ENCODE assay signal across 24 cellular contexts in genomic region chr5:67417839-67418238, GRCh38.
"Had no signal": no experiment of that assay in that cellular context is flagged by ENCODE, and none has a peak within 500 bp of the region (broad histone marks: within the 10 kb centered on the region; RNA-seq: fewer than 3 reads in every experiment).

No MANE protein-coding gene starts in this region.

- H3K36me3 Mint-ChIP-seq: naive B cell had no signal

- H3K4me3 Mint-ChIP-seq: dendritic cell treated with granulocyte-macrophage colony-stimulating factor and Interleukin-4, amounts not matched to agents 40 ng/mL and 50 ng/mL, for 4 days; effector memory CD8-positive, alpha-beta T cell; naive B cell; nephron had no signal

- H3K4me1 Mint-ChIP-seq: naive B cell had no signal

- H3K27ac Mint-ChIP-seq: dendritic cell treated with granulocyte-macrophage colony-stimulating factor and Interleukin-4, amounts not matched to agents 40 ng/mL and 50 ng/mL, for 4 days; effector memory CD8-positive, alpha-beta T cell; naive B cell; nephron; progenitor cell of endocrine pancreas had no signal

- FAIRE-seq: kidney had no signal

- ATAC-seq: effector memory CD8-positive, alpha-beta T cell; gastroesophageal sphincter; left cardiac atrium; lower lobe of right lung; right lobe of liver had no signal

- H3K9me3 ChIP-seq: esophagus muscularis mucosa, gastroesophageal sphincter, left ventricle myocardium inferior, lower lobe of right lung, right lobe of liver, stomach, thoracic aorta had no signal

- H3K4me1 ChIP-seq: gastroesophageal sphincter, left ventricle myocardium inferior, lower lobe of right lung, right lobe of liver, stomach had no signal

- H3K27me3 Mint-ChIP-seq: dendritic cell treated with granulocyte-macrophage colony-stimulating factor and Interleukin-4, amounts not matched to agents 40 ng/mL and 50 ng/mL, for 4 days; effector memory CD8-positive, alpha-beta T cell; progenitor cell of endocrine pancreas had no signal

- H3K27me3 ChIP-seq: esophagus muscularis mucosa, gastroesophageal sphincter, right lobe of liver, stomach had no signal

- H3K36me3 ChIP-seq: esophagus muscularis mucosa, gastroesophageal sphincter, left ventricle myocardium inferior, lower lobe of right lung, right lobe of liver, stomach, thoracic aorta had no signal

- DNase-seq: cerebellar nuclear complex; effector memory CD8-positive, alpha-beta T cell; glutamatergic neuron; kidney; left cardiac atrium; left ventricle myocardium inferior; lower lobe of right lung; mesendoderm; naive B cell; retina; right lobe of liver; stimulated activated CD4-positive, alpha-beta T cell treated with anti-CD3 and anti-CD28 coated beads, Interleukin-12 subunit alpha, Interleukin-12 subunit beta, amount 100 ng/mL, for 4 hours; stimulated activated naive CD4-positive, alpha-beta T cell; stomach; substantia nigra; trophoblast cell had no signal

- H3K27ac ChIP-seq: epithelial cell of prostate, esophagus muscularis mucosa, gastroesophageal sphincter, left ventricle myocardium inferior, lower lobe of right lung, right lobe of liver, skin epidermis, stomach, thoracic aorta had no signal

- H3K9me3 Mint-ChIP-seq: dendritic cell treated with granulocyte-macrophage colony-stimulating factor and Interleukin-4, amounts not matched to agents 40 ng/mL and 50 ng/mL, for 4 days had no signal

- H3K4me3 ChIP-seq: esophagus muscularis mucosa, gastroesophageal sphincter, left ventricle myocardium inferior, lower lobe of right lung, right lobe of liver, skin epidermis, stomach, thoracic aorta had no signal
